In genomic region chr14:91920526-91920925, GRCh38 we compare ENCODE assay signal across 23 cellular contexts. TPM values are rescaled to one million over a fixed set of nuclear protein-coding genes. Genes with fewer than 3 reads are reported as not detected.
"Had no signal": no experiment of that assay in that cellular context is flagged by ENCODE, and none has a peak within 500 bp of the region (broad histone marks: within the 10 kb centered on the region; RNA-seq: fewer than 3 reads in every experiment).

No MANE protein-coding gene starts in this region.

- H3K9me3 ChIP-seq: adrenal gland had no signal

- H3K36me3 Mint-ChIP-seq: WTC11 had no signal

- H3K4me3 ChIP-seq: adrenal gland, PC-9 had no signal

- H3K4me3 Mint-ChIP-seq: activated CD8-positive, alpha-beta T cell treated with anti-CD3 and anti-CD28 coated beads, Interleukin-2, amount 10 ng/mL, durations not matched to agents 7 days and 5 days; activated naive CD8-positive, alpha-beta T cell treated with anti-CD3 and anti-CD28 coated beads, Interleukin-2, amount 10 ng/mL, durations not matched to agents 7 days and 5 days; T-helper 17 cell; WTC11 had no signal

- H3K36me3 ChIP-seq: adrenal gland had no signal

- H3K27ac ChIP-seq: PC-9 had no signal

- H3K27ac Mint-ChIP-seq: activated CD8-positive, alpha-beta T cell treated with anti-CD3 and anti-CD28 coated beads, Interleukin-2, amount 10 ng/mL, durations not matched to agents 7 days and 5 days; activated naive CD8-positive, alpha-beta T cell treated with anti-CD3 and anti-CD28 coated beads, Interleukin-2, amount 10 ng/mL, durations not matched to agents 7 days and 5 days; WTC11 had no signal

- H3K27me3 ChIP-seq: adrenal gland had no signal

- DNase-seq: activated CD4-positive, alpha-beta T cell treated with anti-CD3 and anti-CD28 coated beads for 48 hours; activated CD4-positive, alpha-beta T cell treated with anti-CD3 and anti-CD28 coated beads, Interleukin-2, amount 50 U/mL, for 4 hours; activated CD4-positive, CD25-positive, alpha-beta regulatory T cell treated with anti-CD3 and anti-CD28 coated beads, Interleukin-2, amount 50 U/mL, for 72 hours; activated CD8-positive, alpha-beta memory T cell treated with anti-CD3 and anti-CD28 coated beads, Interleukin-2, amount 50 U/mL, for 48 hours; activated CD8-positive, alpha-beta T cell treated with anti-CD3 and anti-CD28 coated beads, Interleukin-2, amount 10 ng/mL, durations not matched to agents 7 days and 5 days; activated naive CD4-positive, alpha-beta T cell treated with anti-CD3 and anti-CD28 coated beads, Interleukin-2, amount 50 U/mL, for 16 hours; activated naive CD8-positive, alpha-beta T cell treated with anti-CD3 and anti-CD28 coated beads, Interleukin-2, amount 10 ng/mL, durations not matched to agents 7 days and 5 days; activated T-cell treated with anti-CD3 and anti-CD28 coated beads, Interleukin-2, amount 50 U/mL, for 1 hour; anterior cingulate cortex; Kasumi-1; KBM-7; NCI-H1105 treated with DMSO at 0.1 percent for 48 hours; NCI-H1436 treated with DMSO at 0.1 percent for 48 hours; NCI-H187; NCI-H2081; NCI-H446; NCI-H524; PC-9; SIG-M5; T-helper 17 cell; T-helper 9 cell had no signal

- H3K4me2 ChIP-seq: PC-9 had no signal

- H3K4me1 Mint-ChIP-seq: activated naive CD8-positive, alpha-beta T cell treated with anti-CD3 and anti-CD28 coated beads, Interleukin-2, amount 10 ng/mL, durations not matched to agents 7 days and 5 days; T-helper 17 cell; WTC11 had no signal

- H3K27me3 Mint-ChIP-seq: T-helper 17 cell had no signal

- H2AFZ ChIP-seq: PC-9 had no signal

RNA-seq across cellular contexts. Expression of gene FBLN5, which starts 27.0 kb away (rescaled TPM):
- total RNA-seq: PC-9 had no signal
